24 cellular contexts compared by ENCODE assay signal in genomic region chr6:135617222-135617621, GRCh38.
DNase-seq lines count a peak whose midpoint lies in the region; ATAC-seq, FAIRE-seq and TF ChIP-seq lines count a peak whose summit lies in the region.
"Had no signal": no experiment of that assay in that cellular context is flagged by ENCODE, and none has a peak within 500 bp of the region (broad histone marks: within the 10 kb centered on the region; RNA-seq: fewer than 3 reads in every experiment).

No MANE protein-coding gene starts in this region.

- TF ChIP-seq POLR2A in K562 (conservative IDR thresholded peaks at IDR 0.05) = no peak

- H2BK15ac ChIP-seq in H9 (ENCODE audit: low read depth, low read length) = no peak overlapping the region

- H2AFZ ChIP-seq in H9 (ENCODE audit: low read length) = peak overlapping the region; percentile 75
- no peak overlapping the region for H2AFZ ChIP-seq in K562 (ENCODE audit: low read depth, low read length)
- H2AFZ ChIP-seq in hepatocyte = peak overlapping the region; percentile 21

- POLR2A ChIA-PET in K562 (lab: Yijun Ruan, JAX) = interaction anchor here (0.5 to 1.0 kb wide), 5 partner anchors 54 to 788 kb away, joined by 3 to 4 read pairs (median 3); no protein-coding TSS in a partner anchor

- BruUV-seq in K562 (replicated peaks; lab: Mats Ljungman, UMichigan) = no TSS peak

- H3K9me3 Mint-ChIP-seq in H9 (no peaks in the 10 kb centered on the region), nephron (no peaks in the 10 kb centered on the region)
- H3K9me3 Mint-ChIP-seq: CD4-positive, alpha-beta T cell; CD8-positive, alpha-beta memory T cell; HFFc6 had no signal

- TF ChIP-seq RAD21 in K562 (CRISPR knock-in tag; conservative IDR thresholded peaks at IDR 0.05 in 1 of 2, IDR thresholded peaks at IDR 0.05 in 1 of 2) = no peak

- no peak overlapping the region for H3K23ac ChIP-seq in H9 (ENCODE audit: insufficient read length, low read depth, low read length)

- H3K27ac ChIP-seq in H9 (ENCODE audit: insufficient read length, low read depth, low read length) (no peak overlapping the region), K562 (ENCODE audit: extremely low read depth, low read depth, low read length) (no peak overlapping the region), hepatocyte (no peak overlapping the region)
- H3K27ac ChIP-seq: A549; BLaER1 treated with 17β-estradiol and CSF1 and Interleukin-3, amounts not matched to agents 10 nM and 100 nM had no signal

- TF ChIP-seq CTCF in H9 (conservative IDR thresholded peaks at IDR 0.05) (no peak), K562 (IDR thresholded peaks at IDR 0.05 in 2 of 3, conservative IDR thresholded peaks at IDR 0.05 in 1 of 3; ENCODE audit: insufficient read depth in 2 of 3, low read depth in 1 of 3, low read length in 3 of 3) (no peak), hepatocyte (IDR thresholded peaks at IDR 0.05; ENCODE audit: poor library complexity) (no peak), nephron (IDR thresholded peaks at IDR 0.05; ENCODE audit: unreplicated experiment in 3 of 3) (no peak)

- CTCF ChIA-PET in K562 (lab: Yijun Ruan, JAX; ENCODE audit: low intra/inter-chr PET ratio) = no interaction called here

- no peaks in the 10 kb centered on the region for H3K36me3 Mint-ChIP-seq in H9 (ENCODE audit: insufficient read depth in 1 of 3, low read depth in 3 of 3)
- no peaks in the 10 kb centered on the region for H3K36me3 Mint-ChIP-seq in nephron (ENCODE audit: low read depth)
- H3K36me3 Mint-ChIP-seq: CD14-positive monocyte; CD8-positive, alpha-beta memory T cell had no signal

- no peak overlapping the region for H3K4me2 ChIP-seq in H9 (ENCODE audit: insufficient read depth, insufficient read length, low read length)
- no peak overlapping the region for H3K4me2 ChIP-seq in K562 (ENCODE audit: insufficient read depth, low read length)
- no peak overlapping the region for H3K4me2 ChIP-seq in hepatocyte
- H3K4me2 ChIP-seq: A549; BLaER1 treated with 17β-estradiol and CSF1 and Interleukin-3, amounts not matched to agents 10 nM and 100 nM had no signal

- TF ChIP-seq EP300 in K562 (IDR thresholded peaks at IDR 0.05; ENCODE audit: low read length) = peak; percentile 29; the same call in 1 of the 2 replicates

- H4K91ac ChIP-seq in H9 (ENCODE audit: insufficient read length, low read depth, low read length) = no peak overlapping the region

- ATAC-seq in K562 = no peak
- ATAC-seq in GM21526 (IDR thresholded peaks at IDR 0.05; ENCODE audit: low FRiP score, unreplicated experiment) = no peak
- ATAC-seq in HG03175 (IDR thresholded peaks at IDR 0.05; ENCODE audit: unreplicated experiment) = no peak
- no peak for ATAC-seq in GM18909 (IDR thresholded peaks at IDR 0.05; ENCODE audit: poor library complexity, unreplicated experiment)
- ATAC-seq: A549, GM12878 had no signal

- H3K4me3 Mint-ChIP-seq in H9 (no peak overlapping the region), nephron (no peak overlapping the region)
- H3K4me3 Mint-ChIP-seq: CD14-positive monocyte; CD4-positive, alpha-beta T cell; CD8-positive, alpha-beta memory T cell; HFFc6 had no signal

- H3K9me2 ChIP-seq in hepatocyte (replicated peaks; ENCODE audit: insufficient read depth) = no peaks in the 10 kb centered on the region

- H3K27me3 Mint-ChIP-seq in H9 (ENCODE audit: low read depth) (no peaks in the 10 kb centered on the region), nephron (ENCODE audit: low read depth) (no peaks in the 10 kb centered on the region)
- H3K27me3 Mint-ChIP-seq: CD4-positive, alpha-beta T cell had no signal

- H2BK20ac ChIP-seq in H9 (ENCODE audit: low read depth, low read length, poor library complexity, severe bottlenecking) = no peak overlapping the region

- no peaks in the 10 kb centered on the region for H4K20me1 ChIP-seq in H9 (ENCODE audit: control insufficient read depth, insufficient read depth, insufficient read length)
- H4K20me1 ChIP-seq in K562 (replicated peaks; ENCODE audit: control insufficient read depth, insufficient read depth, low read length) = no peaks in the 10 kb centered on the region
- H4K20me1 ChIP-seq in hepatocyte (ENCODE audit: insufficient read depth, poor library complexity, severe bottlenecking) = no peaks in the 10 kb centered on the region
- H4K20me1 ChIP-seq: BLaER1 treated with 17β-estradiol and CSF1 and Interleukin-3, amounts not matched to agents 10 nM and 100 nM had no signal

- no peak for FAIRE-seq in K562 (lab: Jason Lieb, UNC)
- FAIRE-seq: A549, D721Med, GM12878 had no signal

- no peak overlapping the region for H3K18ac ChIP-seq in H9 (ENCODE audit: insufficient read length, low read depth, low read length)

- H3K4me1 ChIP-seq in H9 (ENCODE audit: insufficient read depth, low read length) (no peaks in the 10 kb centered on the region), K562 (replicated peaks in 1 of 2; ENCODE audit: control insufficient read depth in 2 of 2, insufficient read depth in 2 of 2, low read length in 2 of 2) (no peaks in the 10 kb centered on the region), hepatocyte (ENCODE audit: insufficient read depth) (no peaks in the 10 kb centered on the region)
- H3K4me1 ChIP-seq: A549; BE2C; BLaER1 treated with 17β-estradiol and CSF1 and Interleukin-3, amounts not matched to agents 10 nM and 100 nM; HAP-1 had no signal

- H3K9ac ChIP-seq in H9 (ENCODE audit: extremely low read depth, insufficient read length, low read length) = no peak overlapping the region
- no peak overlapping the region for H3K9ac ChIP-seq in K562 (ENCODE audit: insufficient read depth in 1 of 2, low read depth in 2 of 2, low read length in 2 of 2)
- H3K9ac ChIP-seq: BLaER1 treated with 17β-estradiol and CSF1 and Interleukin-3, amounts not matched to agents 10 nM and 100 nM had no signal

- no CpG with 5 or more reads among the region's 2 CpGs for WGBS in H9 (ENCODE audit: extremely low coverage, insufficient read length, low lambda C conversion rate)
- 4% methylated on average over 2 of the region's 2 CpGs for WGBS in K562 (ENCODE audit: insufficient coverage, low coverage, missing lambda C conversion rate)
- WGBS in hepatocyte (ENCODE audit: low lambda C conversion rate, missing lambda C conversion rate) = 79% methylated on average over 2 of the region's 2 CpGs

- H3K27me3 ChIP-seq in H9 (ENCODE audit: insufficient read depth, low read length) (no peaks in the 10 kb centered on the region), K562 (ENCODE audit: control insufficient read depth in 2 of 2, insufficient read depth in 2 of 2, low read length in 2 of 2) (no peaks in the 10 kb centered on the region; a peak in 1 of 5 replicates), hepatocyte (no peaks in the 10 kb centered on the region)
- H3K27me3 ChIP-seq: BE2C; BLaER1 treated with 17β-estradiol and CSF1 and Interleukin-3, amounts not matched to agents 10 nM and 100 nM had no signal

- H3K9me3 ChIP-seq in H9 (ENCODE audit: control insufficient read depth, low read depth, low read length) (no peaks in the 10 kb centered on the region), K562 (replicated peaks; ENCODE audit: control insufficient read depth, insufficient read depth, low read depth, low read length) (no peaks in the 10 kb centered on the region), hepatocyte (ENCODE audit: low read depth) (no peaks in the 10 kb centered on the region)
- H3K9me3 ChIP-seq: A549, BE2C, HAP-1 had no signal

- no peak overlapping the region for H2BK5ac ChIP-seq in H9 (ENCODE audit: insufficient read length, low read length)

- H3K4ac ChIP-seq in H9 (ENCODE audit: low read depth, low read length) = no peak overlapping the region

- H3K4me1 Mint-ChIP-seq in H9 (peaks cover 0 to 3% of the 10 kb centered on the region in 2 experiments; a peak in 1 of 4 replicates), nephron (peaks cover 19% of the 10 kb centered on the region)
- H3K4me1 Mint-ChIP-seq: CD14-positive monocyte; CD8-positive, alpha-beta memory T cell had no signal

- H3K56ac ChIP-seq in H9 (ENCODE audit: insufficient read length, low read depth, low read length) = no peak overlapping the region

- H2AK5ac ChIP-seq in H9 (ENCODE audit: insufficient read length, low read length) = no peak overlapping the region

- no peak overlapping the region for H4K5ac ChIP-seq in H9 (ENCODE audit: insufficient read length, low read depth, low read length)

- H2BK12ac ChIP-seq in H9 (ENCODE audit: insufficient read length, low read depth, low read length) = no peak overlapping the region

- intact Hi-C loops in K562 (cut with micrococcal nuclease) = no loop called here

- no peaks in the 10 kb centered on the region for H3K23me2 ChIP-seq in H9 (ENCODE audit: insufficient read length, low read depth, low read length, poor library complexity, severe bottlenecking)

- H3K4me3 ChIP-seq in K562 (no peak overlapping the region), hepatocyte (no peak overlapping the region)
- H3K4me3 ChIP-seq: A549; BLaER1 treated with 17β-estradiol and CSF1 and Interleukin-3, amounts not matched to agents 10 nM and 100 nM; GM12878; HAP-1 had no signal

- no peak overlapping the region for H3T11ph ChIP-seq in H9 (ENCODE audit: low read length)

- H3K14ac ChIP-seq in H9 (ENCODE audit: insufficient read depth, low read length) = no peak overlapping the region

- no peak overlapping the region for H4K8ac ChIP-seq in H9 (replicated peaks; ENCODE audit: insufficient read length, low read depth, low read length)

- no peaks in the 10 kb centered on the region for H3K9me1 ChIP-seq in K562 (ENCODE audit: control insufficient read depth, insufficient read depth, low read length)

- H3K79me2 ChIP-seq in H9 (ENCODE audit: insufficient read depth, low read length) (no peaks in the 10 kb centered on the region), K562 (ENCODE audit: control insufficient read depth, insufficient read depth, low read length) (no peaks in the 10 kb centered on the region), hepatocyte (no peaks in the 10 kb centered on the region)

- H3K36me3 ChIP-seq in K562 (ENCODE audit: control insufficient read depth, insufficient read depth, low read length) (no peaks in the 10 kb centered on the region), hepatocyte (replicated peaks; ENCODE audit: insufficient read depth, low read depth) (no peaks in the 10 kb centered on the region)
- H3K36me3 ChIP-seq: BE2C; BLaER1 treated with 17β-estradiol and CSF1 and Interleukin-3, amounts not matched to agents 10 nM and 100 nM; HAP-1 had no signal

- H3K27ac Mint-ChIP-seq in H9 (peak overlapping the region in 1 of 3 experiments; percentile 32; a peak in 2 of 7 replicates), nephron (peak overlapping the region in 2 of 3 experiments; percentile 32 to 50)
- H3K27ac Mint-ChIP-seq: CD14-positive monocyte; CD4-positive, alpha-beta T cell; CD8-positive, alpha-beta memory T cell; HFFc6 had no signal

- in situ Hi-C loops in K562 (cut with MboI) = no loop called here

- no peaks in the 10 kb centered on the region for H3K79me1 ChIP-seq in H9 (ENCODE audit: insufficient read depth, low read depth, low read length, poor library complexity, severe bottlenecking)

- no peak overlapping the region for H2BK120ac ChIP-seq in H9 (ENCODE audit: low read depth, low read length, poor library complexity, severe bottlenecking)

- DNase-seq in H9 = no peak
- DNase-seq in K562 (ENCODE audit: extremely low read depth in 1 of 4, low spot score in 3 of 4) = peak in 1 of 4 experiments; percentile 5
- no peak for DNase-seq in hepatocyte (ENCODE audit: low spot score)
- DNase-seq: 8988T; ACHN; AML-193; BE2C; CD4-positive, alpha-beta T cell; CD8-positive, alpha-beta memory T cell; DMS 273 treated with DMSO at 0.1 percent for 48 hours; DMS79; EL; GDM1; HFFc6 had no signal

TF ChIP-seq in K562, 482 proteins besides CTCF, POLR2A, EP300 and RAD21 (continues in another document):
- TF ChIP-seq POLR2H (tag; IDR thresholded peaks at IDR 0.05; ENCODE audit: low read depth) = no peak
